8 cellular contexts compared by ENCODE assay signal in the genomic region with DNA sequence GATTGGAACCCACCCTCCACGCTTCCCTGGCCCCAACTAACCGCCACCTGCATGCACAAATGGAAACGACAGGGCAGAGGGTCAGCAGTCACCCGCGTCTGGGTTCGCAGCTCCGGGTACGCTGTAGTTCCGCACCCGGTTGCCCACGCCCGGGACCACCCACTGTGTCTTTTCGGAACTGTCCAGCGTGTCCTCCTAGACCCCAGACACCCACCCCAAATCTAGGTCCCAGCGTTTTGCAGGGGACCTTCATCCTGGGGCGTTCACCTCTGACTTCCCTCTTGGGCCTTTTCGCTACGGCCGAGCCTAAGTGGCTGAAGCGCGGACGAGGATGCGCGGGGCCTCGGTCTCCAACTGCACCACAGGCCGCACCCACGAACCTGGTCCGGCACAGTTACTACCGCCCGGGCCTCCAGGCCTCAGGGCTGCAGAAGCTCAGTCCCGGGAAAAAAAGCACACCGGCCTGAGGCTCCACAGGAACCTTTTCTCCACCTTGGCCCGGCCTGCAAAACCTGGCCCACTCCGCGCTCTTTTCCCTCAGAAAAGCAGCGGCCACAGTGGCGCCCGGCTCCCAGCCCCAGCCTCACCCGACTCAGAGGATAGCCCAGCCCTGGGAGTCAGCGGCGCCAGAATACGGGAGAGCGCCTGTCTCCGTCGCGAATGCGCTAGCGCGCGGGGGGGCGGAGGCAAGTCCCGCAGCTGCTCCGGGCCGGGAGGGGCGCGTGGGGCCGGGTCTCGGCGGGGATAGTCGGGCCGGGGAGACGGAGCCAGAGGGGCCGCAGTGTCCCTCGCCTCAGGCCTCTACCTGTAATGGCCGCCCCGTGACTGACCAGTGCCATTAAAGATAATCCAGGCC. TPM values are rescaled to one million over a fixed set of nuclear protein-coding genes. Genes with fewer than 3 reads are reported as not detected.
A peak's percentile ranks its signal among the peaks of the same experiment; 100 is the strongest.
DNase-seq lines count a peak whose midpoint lies in the region; FAIRE-seq and TF ChIP-seq lines count a peak whose summit lies in the region.

A gene (minus strand): TSS at position 633 of the 856 bp plus-strand sequence. CDS start 7,643 bp downstream, outside the sequence.

- intact Hi-C loops in ascending aorta (cut with DNase I) = loop anchor here (2.0 to 5.0 kb wide), 3 partner anchors 37 to 148 kb away; a partner anchor contains a TSS

- DNase-seq in EL = peak; percentile 91
- DNase-seq in H7 = peak; percentile 90
- DNase-seq in NCI-H1092 (lab: John Stamatoyannopoulos, UW) = peak; percentile 74
- DNase-seq in T-helper 1 cell = peak; percentile 50 to 81 (median 65)
- DNase-seq in ascending aorta (ENCODE audit: low spot score in 2 of 2) = peak; percentile 21 to 91
- DNase-seq in hepatic stellate cell (ENCODE audit: low spot score) = peak; percentile 89
- DNase-seq in urothelium cell line (ENCODE audit: low spot score) = peak; percentile 92

- H3K36me3 ChIP-seq in H7 (replicated peaks; ENCODE audit: control insufficient read depth, insufficient read depth, low read length) = no peaks in the 10 kb centered on the region
- peaks cover 0 to 5% of the 10 kb centered on the region in 2 donors for H3K36me3 ChIP-seq in ascending aorta
- H3K36me3 ChIP-seq in rectal smooth muscle tissue (ENCODE audit: control insufficient read depth, insufficient read depth, low read length) = no peaks in the 10 kb centered on the region

- no peak for TF ChIP-seq CTCF in ascending aorta (IDR thresholded peaks at IDR 0.05)

- H3K4me3 ChIP-seq in H7 (ENCODE audit: insufficient read depth, low read depth, low read length) (peak within 1 kb of the TSS; percentile 76), ascending aorta (peak within 1 kb of the TSS; percentile 72 to 85), rectal smooth muscle tissue (ENCODE audit: low read length) (peak within 1 kb of the TSS; percentile 93)

- no peak for FAIRE-seq in urothelium cell line (lab: Jason Lieb, UNC)

- H3K9me3 ChIP-seq in ascending aorta = peaks cover 10 to 43% of the 10 kb centered on the region in 2 donors

- H3K9ac ChIP-seq in rectal smooth muscle tissue (ENCODE audit: low read length) = peak within 1 kb of the TSS; percentile 86

- H3K27me3 ChIP-seq in H7 (ENCODE audit: control insufficient read depth, insufficient read depth, low read length) (peaks cover 1% of the 10 kb centered on the region), ascending aorta (no peaks in the 10 kb centered on the region), rectal smooth muscle tissue (ENCODE audit: control insufficient read depth, insufficient read depth, low read length) (no peaks in the 10 kb centered on the region)

- peaks cover 4 to 14% of the 10 kb centered on the region in 2 donors for H3K4me1 ChIP-seq in ascending aorta
- peaks cover 6% of the 10 kb centered on the region for H3K4me1 ChIP-seq in rectal smooth muscle tissue (ENCODE audit: control insufficient read depth, insufficient read depth, low read length)

- H3K27ac ChIP-seq in ascending aorta (peak within 1 kb of the TSS; percentile 77 to 92), rectal smooth muscle tissue (ENCODE audit: low read depth, low read length) (peak within 1 kb of the TSS; percentile 92)

RNA-seq across cellular contexts. Expression of the gene that starts here (rescaled TPM):
- total RNA-seq in H7 (2014; rRNA removed; shearing (Covaris generic)) = 6.5 and 10.5 TPM in 2 replicates
- total RNA-seq in ascending aorta = 1.7 TPM

Comparison
In these comparisons a context has a peak if more than half of its experiments do, and no peak if none do; other contexts are left out.
1. Peak in every context shown above with its lines: DNase-seq, H3K4me3 ChIP-seq and H3K27ac ChIP-seq.